ENCODE assay signal across 1 cellular context in genomic region chr6:53605543-53606235, GRCh38.
A peak's percentile ranks its signal among the peaks of the same experiment; 100 is the strongest.
TF ChIP-seq lines count a peak whose summit lies in the region.

No MANE protein-coding gene starts in this region.

TF ChIP-seq in H1, 55 proteins besides CTCF, POLR2A, EP300 and RAD21:
- TF ChIP-seq TEAD4 (IDR thresholded peaks at IDR 0.05; ENCODE audit: low read depth, low read length) (peak; percentile 76), CBX8 (IDR thresholded peaks at IDR 0.05; ENCODE audit: borderline replicate concordance, low read depth, low read length) (no peak), YY1 (IDR thresholded peaks at IDR 0.05; ENCODE audit: low read depth, low read length) (no peak), PHF8 (conservative IDR thresholded peaks at IDR 0.05; ENCODE audit: low read depth, low read length) (no peak), SIX5 (IDR thresholded peaks at IDR 0.05; ENCODE audit: low read depth, low read length) (no peak), RFX5 (IDR thresholded peaks at IDR 0.05; ENCODE audit: borderline replicate concordance, low read depth, low read length) (no peak), HDAC2 (IDR thresholded peaks at IDR 0.05; ENCODE audit: borderline replicate concordance in 1 of 2, low read depth in 2 of 2, low read length in 2 of 2) (no peak), GTF2F1 (IDR thresholded peaks at IDR 0.05; ENCODE audit: borderline replicate concordance, low read depth, low read length) (no peak), ASH2L (IDR thresholded peaks at IDR 0.05; ENCODE audit: low read length) (peak; percentile 23), KDM4A (IDR thresholded peaks at IDR 0.05; ENCODE audit: low read depth, low read length, severe bottlenecking) (no peak), NANOG (IDR thresholded peaks at IDR 0.05; ENCODE audit: insufficient read depth, low read depth, low read length, poor library complexity, severe bottlenecking) (no peak), POU5F1 (IDR thresholded peaks at IDR 0.05; ENCODE audit: low read depth, low read length) (no peak), TAF7 (optimal IDR thresholded peaks at IDR 0.05; ENCODE audit: borderline replicate concordance, low read depth, low read length) (no peak), KDM1A (IDR thresholded peaks at IDR 0.05; ENCODE audit: borderline replicate concordance, low read length) (no peak), SIN3A (conservative IDR thresholded peaks at IDR 0.05 in 1 of 2, IDR thresholded peaks at IDR 0.05 in 1 of 2; ENCODE audit: low read depth in 1 of 2, low read length in 2 of 2) (no peak), SP4 (IDR thresholded peaks at IDR 0.05; ENCODE audit: low read length) (no peak), JUN (IDR thresholded peaks at IDR 0.05; ENCODE audit: low read depth, low read length) (no peak), RNF2 (IDR thresholded peaks at IDR 0.05; ENCODE audit: borderline replicate concordance, low read depth, low read length, missing control alignments, poor library complexity, severe bottlenecking) (no peak), MAFK (IDR thresholded peaks at IDR 0.05; ENCODE audit: low read depth, low read length) (peak; percentile 56; the same call in 1 of the 2 replicates), SP2 (IDR thresholded peaks at IDR 0.05; ENCODE audit: low read length) (no peak), BCL11A (IDR thresholded peaks at IDR 0.05; ENCODE audit: low read depth in 2 of 2, low read length in 2 of 2) (no peak), CBX5 (IDR thresholded peaks at IDR 0.05; ENCODE audit: low read depth, low read length) (no peak), POLR2AphosphoS5 (IDR thresholded peaks at IDR 0.05; ENCODE audit: low read depth, low read length) (no peak)
